Comparison of ENCODE assay signal across 25 cellular contexts in the genomic region with DNA sequence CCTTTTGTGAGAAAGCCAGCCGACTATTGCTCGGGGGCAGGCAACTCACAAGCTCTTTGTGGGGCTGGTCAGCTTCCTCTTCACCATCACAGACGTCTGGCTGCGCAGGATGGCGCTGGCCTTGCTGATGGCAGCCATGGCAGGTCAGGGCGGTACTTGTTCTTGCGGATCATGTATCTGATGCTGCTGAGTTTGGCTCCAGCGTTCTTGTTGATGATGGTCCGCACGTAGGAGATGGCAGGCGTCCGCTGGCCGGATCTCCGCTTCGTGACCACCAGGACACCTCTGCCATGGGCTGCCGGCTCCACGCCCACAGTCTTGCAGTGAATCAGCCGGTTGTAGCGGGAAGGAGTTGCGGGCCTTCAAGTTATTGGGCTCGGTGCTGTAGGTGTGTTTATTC.
DNase-seq lines count a peak whose midpoint lies in the region; ATAC-seq and TF ChIP-seq lines count a peak whose summit lies in the region.
"Had no signal": no experiment of that assay in that cellular context is flagged by ENCODE, and none has a peak within 500 bp of the region (broad histone marks: within the 10 kb centered on the region; RNA-seq: fewer than 3 reads in every experiment).

No MANE protein-coding gene starts in this region.

- no peak overlapping the region for H4K91ac ChIP-seq in neuronal stem cell (ENCODE audit: low read depth, low read length, poor library complexity)

- H3F3A ChIP-seq in GM23338 (replicated peaks; ENCODE audit: low read depth) = no peaks in the 10 kb centered on the region

- no peak for TF ChIP-seq CTCF in GM23338 (conservative IDR thresholded peaks at IDR 0.05; ENCODE audit: low read depth in 2 of 2)
- no peak for TF ChIP-seq CTCF in WTC11 (IDR thresholded peaks at IDR 0.05)
- TF ChIP-seq CTCF in endothelial cell (IDR thresholded peaks at IDR 0.05; ENCODE audit: unreplicated experiment) = no peak

- H3K18ac ChIP-seq in neuronal stem cell (ENCODE audit: low read length) = peak overlapping the region; percentile 28

- H2BK15ac ChIP-seq in neuronal stem cell (ENCODE audit: low read length) = no peak overlapping the region

- DNase-seq in GM23338 (ENCODE audit: low spot score) = no peak
- no peak for DNase-seq in WTC11 (ENCODE audit: low spot score)
- DNase-seq in endothelial cell (ENCODE audit: low spot score) = no peak
- DNase-seq in neuronal stem cell (ENCODE audit: low spot score) = no peak
- no peak for DNase-seq in activated gamma-delta T cell treated with Interleukin-2 at 50 U/mL for 16 hours
- no peak for DNase-seq in NCI-H2227 (lab: John Stamatoyannopoulos, UW; ENCODE audit: unreplicated experiment)
- DNase-seq in anterior cingulate cortex (lab: John Stamatoyannopoulos, UW) = no peak
- DNase-seq: 8988T; ACHN; BE2C; C1 segment of cervical spinal cord; CD4-positive, alpha-beta memory T cell; CD4-positive, CD25-positive, alpha-beta regulatory T cell; CD8-positive, alpha-beta memory T cell; COR-L47; DMS 273 treated with DMSO at 0.1 percent for 48 hours; DMS153; DMS53; DMS79; DND-41; EL; GDM1 had no signal

- no peak overlapping the region for H4K8ac ChIP-seq in neuronal stem cell (ENCODE audit: low read depth, low read length)

- ATAC-seq in GM23338 (no peak), WTC11 (no peak)
- ATAC-seq: GM12878 had no signal

- CTCF ChIA-PET in WTC11 (lab: Charles Lee) = no interaction called here

- H3K27ac Mint-ChIP-seq in GM23338 (no peak overlapping the region), WTC11 (no peak overlapping the region), endothelial cell (ENCODE audit: unreplicated experiment) (peak overlapping the region; percentile 52)
- H3K27ac Mint-ChIP-seq: CD14-positive monocyte; CD4-positive, alpha-beta memory T cell; CD4-positive, CD25-positive, alpha-beta regulatory T cell; CD8-positive, alpha-beta memory T cell had no signal

- H2BK12ac ChIP-seq in neuronal stem cell (ENCODE audit: low read length) = no peak overlapping the region

- H3K27me3 ChIP-seq in GM23338 (ENCODE audit: insufficient read depth) = no peaks in the 10 kb centered on the region
- peaks cover 0 to 3% (median 0%) of the 10 kb centered on the region in 3 experiments for H3K27me3 ChIP-seq in neuronal stem cell (ENCODE audit: control insufficient read depth in 3 of 3, insufficient read depth in 3 of 3, low read depth in 1 of 3, low read length in 3 of 3)
- H3K27me3 ChIP-seq: BE2C, BLaER1 had no signal

- no peak overlapping the region for H3K4ac ChIP-seq in neuronal stem cell (ENCODE audit: low read length)

- H3K36me3 Mint-ChIP-seq in GM23338 (ENCODE audit: low read depth) (no peaks in the 10 kb centered on the region), WTC11 (no peaks in the 10 kb centered on the region), endothelial cell (ENCODE audit: low read depth, unreplicated experiment) (no peaks in the 10 kb centered on the region)
- H3K36me3 Mint-ChIP-seq: CD14-positive monocyte; CD4-positive, alpha-beta memory T cell; CD4-positive, CD25-positive, alpha-beta regulatory T cell; CD8-positive, alpha-beta memory T cell had no signal

- H3K27me3 Mint-ChIP-seq in GM23338 (ENCODE audit: insufficient read depth, low read depth, poor library complexity) (no peaks in the 10 kb centered on the region), WTC11 (ENCODE audit: low read depth) (no peaks in the 10 kb centered on the region), endothelial cell (ENCODE audit: unreplicated experiment) (no peaks in the 10 kb centered on the region)

- H2BK120ac ChIP-seq in neuronal stem cell (ENCODE audit: low read depth, low read length) = no peak overlapping the region

- H3K23ac ChIP-seq in neuronal stem cell (ENCODE audit: low read depth, low read length, poor library complexity) = no peak overlapping the region

- H3K79me2 ChIP-seq in GM23338 (replicated peaks; ENCODE audit: insufficient read depth) = no peaks in the 10 kb centered on the region

- no peaks in the 10 kb centered on the region for H3K9me3 ChIP-seq in neuronal stem cell (replicated peaks in 1 of 2; ENCODE audit: control insufficient read depth in 2 of 2, insufficient read depth in 1 of 2, low read depth in 1 of 2, low read length in 2 of 2)
- H3K9me3 ChIP-seq: BE2C, BLaER1 had no signal

- H4K20me1 ChIP-seq in GM23338 (replicated peaks; ENCODE audit: insufficient read depth) = no peaks in the 10 kb centered on the region
- H4K20me1 ChIP-seq: BLaER1 had no signal

- no CpG with 5 or more reads among the region's 21 CpGs for WGBS in neuronal stem cell (ENCODE audit: extremely low coverage in 2 of 2, insufficient read length in 2 of 2, insufficient replicate concordance in 1 of 2), 2 donors

- H3K4me2 ChIP-seq in GM23338 (no peak overlapping the region), neuronal stem cell (ENCODE audit: insufficient read depth, low read length, poor library complexity, severe bottlenecking) (no peak overlapping the region)
- H3K4me2 ChIP-seq: BLaER1 had no signal

- no peak overlapping the region for H3K14ac ChIP-seq in neuronal stem cell (ENCODE audit: low read length)

- POLR2A ChIA-PET in WTC11 (lab: Charles Lee) = no interaction called here

- H3K36me3 ChIP-seq in GM23338 (ENCODE audit: insufficient read depth) (no peaks in the 10 kb centered on the region), neuronal stem cell (replicated peaks in 1 of 2; ENCODE audit: control insufficient read depth in 2 of 2, insufficient read depth in 2 of 2, low read length in 2 of 2) (no peaks in the 10 kb centered on the region)
- H3K36me3 ChIP-seq: BE2C, BLaER1 had no signal

- no peak overlapping the region for H3K27ac ChIP-seq in GM23338 (ENCODE audit: low read depth)
- no peak overlapping the region for H3K27ac ChIP-seq in neuronal stem cell (replicated peaks; ENCODE audit: low read length)
- H3K27ac ChIP-seq: BLaER1 had no signal

- 0 out of 2 replicates have a peak, but pooled peaks cover 18% of the 10 kb centered on the region for H3K9me2 ChIP-seq in GM23338 (ENCODE audit: insufficient read depth)

- no peak overlapping the region for H3K4me3 ChIP-seq in GM23338
- no peak overlapping the region for H3K4me3 ChIP-seq in neuronal stem cell (ENCODE audit: low read length in 2 of 2)
- H3K4me3 ChIP-seq: BLaER1, GM12878 had no signal

- peaks cover 14% of the 10 kb centered on the region for H3K4me1 Mint-ChIP-seq in GM23338
- H3K4me1 Mint-ChIP-seq in WTC11 = peaks cover 18% of the 10 kb centered on the region
- H3K4me1 Mint-ChIP-seq in endothelial cell (ENCODE audit: unreplicated experiment) = no peaks in the 10 kb centered on the region
- H3K4me1 Mint-ChIP-seq: CD14-positive monocyte; CD4-positive, alpha-beta memory T cell; CD4-positive, CD25-positive, alpha-beta regulatory T cell; CD8-positive, alpha-beta memory T cell had no signal

- H2AK5ac ChIP-seq in neuronal stem cell (ENCODE audit: low read depth, low read length) = no peak overlapping the region

- H3K4me3 Mint-ChIP-seq in GM23338 (no peak overlapping the region), WTC11 (no peak overlapping the region), endothelial cell (ENCODE audit: unreplicated experiment) (no peak overlapping the region)
- H3K4me3 Mint-ChIP-seq: CD14-positive monocyte; CD4-positive, alpha-beta memory T cell; CD4-positive, CD25-positive, alpha-beta regulatory T cell; CD8-positive, alpha-beta memory T cell had no signal

- H2AFZ ChIP-seq in GM23338 (0 out of 2 replicates have a peak overlapping the region, but pooled peaks have one; percentile 38), neuronal stem cell (ENCODE audit: low read length) (no peak overlapping the region)

- H3K9ac ChIP-seq in neuronal stem cell (ENCODE audit: low read depth, low read length, poor library complexity) = peak overlapping the region; percentile 7
- H3K9ac ChIP-seq: BLaER1 had no signal

- H3K9me3 Mint-ChIP-seq in GM23338 (no peaks in the 10 kb centered on the region), WTC11 (no peaks in the 10 kb centered on the region), endothelial cell (ENCODE audit: unreplicated experiment) (no peaks in the 10 kb centered on the region)
- H3K9me3 Mint-ChIP-seq: CD4-positive, CD25-positive, alpha-beta regulatory T cell had no signal

- H2BK5ac ChIP-seq in neuronal stem cell (ENCODE audit: low read length) = no peak overlapping the region

- H3K79me1 ChIP-seq in neuronal stem cell (ENCODE audit: low read depth, low read length) = no peaks in the 10 kb centered on the region

- H3K4me1 ChIP-seq in GM23338 (ENCODE audit: insufficient read depth) (no peaks in the 10 kb centered on the region), neuronal stem cell (ENCODE audit: control insufficient read depth in 2 of 2, insufficient read depth in 1 of 2, low read depth in 1 of 2, low read length in 2 of 2) (no peaks in the 10 kb centered on the region)
- H3K4me1 ChIP-seq: BLaER1 had no signal

TF ChIP-seq in GM23338, 12 proteins besides CTCF, POLR2A, EP300 and RAD21 (continues in another document):
- TF ChIP-seq EZH2 (IDR thresholded peaks at IDR 0.05; ENCODE audit: low read depth, unreplicated experiment) = no peak
- no peak for TF ChIP-seq NANOG (IDR thresholded peaks at IDR 0.05; ENCODE audit: borderline replicate concordance)
- TF ChIP-seq, protein P1, sequence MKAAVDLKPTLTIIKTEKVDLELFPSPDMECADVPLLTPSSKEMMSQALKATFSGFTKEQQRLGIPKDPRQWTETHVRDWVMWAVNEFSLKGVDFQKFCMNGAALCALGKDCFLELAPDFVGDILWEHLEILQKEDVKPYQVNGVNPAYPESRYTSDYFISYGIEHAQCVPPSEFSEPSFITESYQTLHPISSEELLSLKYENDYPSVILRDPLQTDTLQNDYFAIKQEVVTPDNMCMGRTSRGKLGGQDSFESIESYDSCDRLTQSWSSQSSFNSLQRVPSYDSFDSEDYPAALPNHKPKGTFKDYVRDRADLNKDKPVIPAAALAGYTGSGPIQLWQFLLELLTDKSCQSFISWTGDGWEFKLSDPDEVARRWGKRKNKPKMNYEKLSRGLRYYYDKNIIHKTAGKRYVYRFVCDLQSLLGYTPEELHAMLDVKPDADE (IDR thresholded peaks at IDR 0.05) = no peak
- TF ChIP-seq STAT1 (IDR thresholded peaks at IDR 0.05; ENCODE audit: unreplicated experiment) = no peak

TF ChIP-seq in WTC11, 78 proteins besides CTCF, POLR2A, EP300 and RAD21:
- TF ChIP-seq NR2C2 (CRISPR knock-in tag; IDR thresholded peaks at IDR 0.05) (no peak), ZNF317 (CRISPR knock-in tag; IDR thresholded peaks at IDR 0.05; ENCODE audit: borderline replicate concordance, low read depth) (peak; percentile 47; the same call in 1 of the 2 replicates)
